ENCODE assay signal across 8 cellular contexts in the genomic region with DNA sequence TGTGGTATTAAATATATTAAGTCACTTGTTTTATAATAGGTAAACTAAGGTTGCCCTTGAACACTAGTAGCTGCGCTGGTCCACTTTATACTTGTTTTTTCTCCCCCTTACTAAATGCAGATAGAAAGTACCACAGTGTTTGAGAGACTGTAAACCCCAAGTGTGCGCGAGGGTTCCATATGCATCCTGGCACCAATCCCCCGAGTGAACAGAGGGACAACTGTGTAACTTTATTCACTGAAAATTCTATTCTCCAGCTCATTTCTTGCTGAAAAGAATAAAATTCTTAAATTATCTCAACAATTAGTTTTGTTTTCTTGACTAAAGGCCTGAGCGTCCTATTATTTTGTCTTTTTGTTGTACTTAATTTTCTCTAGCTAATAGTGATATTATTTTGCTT. TPM values are rescaled to one million over a fixed set of nuclear protein-coding genes. Genes with fewer than 3 reads are reported as not detected.
DNase-seq lines count a peak whose midpoint lies in the region; ATAC-seq, FAIRE-seq and TF ChIP-seq lines count a peak whose summit lies in the region.

No MANE protein-coding gene starts in this region.

- H3K27ac ChIP-seq in A549 (no peak overlapping the region), HUES6 (ENCODE audit: low read depth, low read length) (no peak overlapping the region), muscle layer of duodenum (ENCODE audit: low read length) (peak overlapping the region; percentile 99)

- 70% methylated on average over 5 of the region's 5 CpGs for WGBS in A549 (ENCODE audit: missing lambda C conversion rate)

- FAIRE-seq in A549 (lab: Jason Lieb, UNC) = no peak
- FAIRE-seq in bronchial epithelial cell (lab: Jason Lieb, UNC) = no peak

- H3K4me1 ChIP-seq in A549 (peaks cover 23% of the 10 kb centered on the region; the same call in 2 of the 3 replicates), HUES6 (ENCODE audit: control insufficient read depth, insufficient read depth, low read length) (peaks cover 7% of the 10 kb centered on the region; the same call in 1 of the 2 replicates), muscle layer of duodenum (ENCODE audit: control insufficient read depth in 1 of 2, insufficient read depth in 2 of 2, low read length in 2 of 2) (peaks cover 18 to 40% of the 10 kb centered on the region in 2 donors)

- no peaks in the 10 kb centered on the region for H3K9me3 ChIP-seq in A549
- H3K9me3 ChIP-seq in HUES6 (ENCODE audit: control insufficient read depth, insufficient read depth, low read depth, low read length) = no peaks in the 10 kb centered on the region
- H3K9me3 ChIP-seq in muscle layer of duodenum (ENCODE audit: control insufficient read depth in 1 of 2, low read length in 2 of 2) = no peaks in the 10 kb centered on the region

- H3K4me2 ChIP-seq in A549 = peak overlapping the region; percentile 97

- ATAC-seq in A549 = no peak

- H3K27me3 ChIP-seq in HUES6 (ENCODE audit: control insufficient read depth, insufficient read depth, low read length) (no peaks in the 10 kb centered on the region), bronchial epithelial cell (ENCODE audit: control insufficient read depth, insufficient read depth, low read length) (no peaks in the 10 kb centered on the region), muscle layer of duodenum (ENCODE audit: low read depth, low read length) (no peaks in the 10 kb centered on the region)

- CTCF ChIA-PET in A549 (lab: Yijun Ruan, JAX) = no interaction called here

- POLR2A ChIA-PET in A549 (lab: Yijun Ruan, JAX) = no interaction called here

- no peak for TF ChIP-seq RAD21 in A549 (conservative IDR thresholded peaks at IDR 0.05 in 1 of 2, IDR thresholded peaks at IDR 0.05 in 1 of 2)

- peaks cover 46% of the 10 kb centered on the region for H3K36me3 ChIP-seq in HUES6 (ENCODE audit: control insufficient read depth, insufficient read depth, low read length)
- peaks cover 18% of the 10 kb centered on the region for H3K36me3 ChIP-seq in bronchial epithelial cell (ENCODE audit: control insufficient read depth, insufficient read depth, low read length)
- H3K36me3 ChIP-seq in muscle layer of duodenum (ENCODE audit: control insufficient read depth in 1 of 2, insufficient read depth in 2 of 2, low read length in 2 of 2) = peaks cover 24 to 43% of the 10 kb centered on the region in 2 donors

- TF ChIP-seq POLR2A in A549 (IDR thresholded peaks at IDR 0.05; ENCODE audit: low read length) = no peak

- TF ChIP-seq CTCF in A549 (IDR thresholded peaks at IDR 0.05) = no peak
- no peak for TF ChIP-seq CTCF in bronchial epithelial cell (IDR thresholded peaks at IDR 0.05; ENCODE audit: insufficient read depth, low read length, severe bottlenecking)

- no peak overlapping the region for H3K9ac ChIP-seq in HUES6 (ENCODE audit: low read length)

- H3K4me3 ChIP-seq in A549 (peak overlapping the region; percentile 89), HUES6 (ENCODE audit: low read depth, low read length) (peak overlapping the region; percentile 94), bronchial epithelial cell (ENCODE audit: low read depth, low read length) (peak overlapping the region; percentile 99), muscle layer of duodenum (ENCODE audit: low read depth in 1 of 2, low read length in 2 of 2) (peak overlapping the region; percentile 98 to 100)

- DNase-seq in A549 (ENCODE audit: low read depth in 1 of 2, low spot score in 1 of 2) (no peak), bronchial epithelial cell (ENCODE audit: low read depth) (no peak), NCI-H2171 (lab: John Stamatoyannopoulos, UW) (no peak), SW480 (ENCODE audit: low spot score) (no peak), ureter (ENCODE audit: low spot score) (no peak), LoVo (ENCODE audit: low spot score) (no peak)

- no peak for TF ChIP-seq EP300 in A549 (IDR thresholded peaks at IDR 0.05)

TF ChIP-seq in A549, 52 proteins besides CTCF, POLR2A, EP300 and RAD21:
- no peak for TF ChIP-seq CHD2 (IDR thresholded peaks at IDR 0.05; ENCODE audit: low read length, partially characterized antibody)
- TF ChIP-seq, protein P1, sequence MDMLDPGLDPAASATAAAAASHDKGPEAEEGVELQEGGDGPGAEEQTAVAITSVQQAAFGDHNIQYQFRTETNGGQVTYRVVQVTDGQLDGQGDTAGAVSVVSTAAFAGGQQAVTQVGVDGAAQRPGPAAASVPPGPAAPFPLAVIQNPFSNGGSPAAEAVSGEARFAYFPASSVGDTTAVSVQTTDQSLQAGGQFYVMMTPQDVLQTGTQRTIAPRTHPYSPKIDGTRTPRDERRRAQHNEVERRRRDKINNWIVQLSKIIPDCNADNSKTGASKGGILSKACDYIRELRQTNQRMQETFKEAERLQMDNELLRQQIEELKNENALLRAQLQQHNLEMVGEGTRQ (IDR thresholded peaks at IDR 0.05) = no peak
- no peak for TF ChIP-seq ZSCAN20 (CRISPR knock-in tag; IDR thresholded peaks at IDR 0.05)
- no peak for TF ChIP-seq MAZ (IDR thresholded peaks at IDR 0.05; ENCODE audit: borderline replicate concordance, low read depth, low read length)
- TF ChIP-seq, protein P2, sequence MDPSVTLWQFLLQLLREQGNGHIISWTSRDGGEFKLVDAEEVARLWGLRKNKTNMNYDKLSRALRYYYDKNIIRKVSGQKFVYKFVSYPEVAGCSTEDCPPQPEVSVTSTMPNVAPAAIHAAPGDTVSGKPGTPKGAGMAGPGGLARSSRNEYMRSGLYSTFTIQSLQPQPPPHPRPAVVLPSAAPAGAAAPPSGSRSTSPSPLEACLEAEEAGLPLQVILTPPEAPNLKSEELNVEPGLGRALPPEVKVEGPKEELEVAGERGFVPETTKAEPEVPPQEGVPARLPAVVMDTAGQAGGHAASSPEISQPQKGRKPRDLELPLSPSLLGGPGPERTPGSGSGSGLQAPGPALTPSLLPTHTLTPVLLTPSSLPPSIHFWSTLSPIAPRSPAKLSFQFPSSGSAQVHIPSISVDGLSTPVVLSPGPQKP (IDR thresholded peaks at IDR 0.05; ENCODE audit: low read depth, low read length) = no peak

RNA-seq across cellular contexts. Expression of a gene that starts 1.9 kb away (rescaled TPM):
- 45.0 and 50.6 TPM in 2 replicates for polyA plus RNA-seq in A549 (2011; rRNA removed)
- 13.9 and 17.4 TPM in 2 replicates for polyA plus RNA-seq in A549 (2012; cell fraction: cytosol; rRNA removed)
- 67.3 and 70.0 TPM in 2 replicates for polyA plus RNA-seq in A549 (2012; cell fraction: nucleus; rRNA removed)
- 32.8 to 36.2 TPM (median 34.5 TPM) in 3 replicates for polyA plus RNA-seq in A549 (2017; fragmentation: RNase III; extraction: RNeasy Plus Mini Kit Qiagen cat#74134 plus additional on column Dnase treatment)
- 24.4 and 24.7 TPM in 2 replicates for polyA minus RNA-seq in A549 (2011; rRNA and poly(A)+ RNA removed)
- 84.0 and 92.9 TPM in 2 replicates for total RNA-seq in bronchial epithelial cell
- 99.5 TPM for total RNA-seq in ureter

RNA-seq across cellular contexts. Expression of a gene that starts 13.1 kb away (rescaled TPM):
- polyA plus RNA-seq in A549 (2011; rRNA removed) (29.7 and 38.6 TPM in 2 replicates), A549 (2017; fragmentation: RNase III; extraction: RNeasy Plus Mini Kit Qiagen cat#74134 plus additional on column Dnase treatment) (36.0 to 39.7 TPM (median 38.6 TPM) in 3 replicates)
- 9.2 and 12.2 TPM in 2 replicates for polyA plus RNA-seq in A549 (2012; cell fraction: cytosol; rRNA removed)
- polyA plus RNA-seq in A549 (2012; cell fraction: nucleus; rRNA removed) = 3.1 and 5.2 TPM in 2 replicates
- 2.4 and 3.7 TPM in 2 replicates for polyA minus RNA-seq in A549 (2011; rRNA and poly(A)+ RNA removed)
- total RNA-seq in bronchial epithelial cell (34.7 and 43.7 TPM in 2 replicates), ureter (39.9 TPM)

RNA-seq across cellular contexts. Expression of a gene that starts 26.9 kb away (rescaled TPM):
- not detected in 2 replicates for polyA plus RNA-seq in A549 (2011; rRNA removed)
- polyA plus RNA-seq in A549 (2012; cell fraction: cytosol; rRNA removed) = not detected in 2 replicates
- polyA plus RNA-seq in A549 (2012; cell fraction: nucleus; rRNA removed) = not detected in 2 replicates
- not detected in 3 replicates for polyA plus RNA-seq in A549 (2017; fragmentation: RNase III; extraction: RNeasy Plus Mini Kit Qiagen cat#74134 plus additional on column Dnase treatment)
- not detected in 2 replicates for polyA minus RNA-seq in A549 (2011; rRNA and poly(A)+ RNA removed)
- total RNA-seq in bronchial epithelial cell = not detected in 2 replicates
- not detected for total RNA-seq in ureter
